15 cellular contexts compared by ENCODE assay signal in genomic region chr2:73956211-73956865, GRCh38. TPM values are rescaled to one million over a fixed set of nuclear protein-coding genes. Genes with fewer than 3 reads are reported as not detected.
DNase-seq lines count a peak whose midpoint lies in the region; ATAC-seq and TF ChIP-seq lines count a peak whose summit lies in the region.
"Had no signal": no experiment of that assay in that cellular context is flagged by ENCODE, and none has a peak within 500 bp of the region (broad histone marks: within the 10 kb centered on the region; RNA-seq: fewer than 3 reads in every experiment).

No MANE protein-coding gene starts in this region.

- peaks cover 72% of the 10 kb centered on the region for H3K36me3 ChIP-seq in CD4-positive, CD25-positive, alpha-beta regulatory T cell (ENCODE audit: control insufficient read depth, insufficient read depth, low read length)
- H3K36me3 ChIP-seq in mucosa of descending colon (ENCODE audit: low read depth) (no peaks in the 10 kb centered on the region), upper lobe of left lung (peaks cover 0 to 95% (median 37%) of the 10 kb centered on the region in 4 donors), H7 (replicated peaks; ENCODE audit: control insufficient read depth, insufficient read depth, low read length) (peaks cover 31% of the 10 kb centered on the region)

- no peak overlapping the region for H3K4me2 ChIP-seq in H9 (ENCODE audit: insufficient read depth, insufficient read length, low read length)

- H2BK20ac ChIP-seq in H9 (ENCODE audit: low read depth, low read length, poor library complexity, severe bottlenecking) = no peak overlapping the region

- no peak overlapping the region for H3T11ph ChIP-seq in H9 (ENCODE audit: low read length)

- no peak overlapping the region for H3K18ac ChIP-seq in H9 (ENCODE audit: insufficient read length, low read depth, low read length)

- H2BK12ac ChIP-seq in H9 (ENCODE audit: insufficient read length, low read depth, low read length) = no peak overlapping the region

- H2AFZ ChIP-seq in H9 (ENCODE audit: low read length) = no peak overlapping the region

- no peaks in the 10 kb centered on the region for H4K20me1 ChIP-seq in H9 (ENCODE audit: control insufficient read depth, insufficient read depth, insufficient read length)

- no peak overlapping the region for H3K23ac ChIP-seq in H9 (ENCODE audit: insufficient read length, low read depth, low read length)

- H3K4me3 Mint-ChIP-seq in CD4-positive, CD25-positive, alpha-beta regulatory T cell = no peak overlapping the region
- H3K4me3 Mint-ChIP-seq in H9 = no peak overlapping the region
- H3K4me3 Mint-ChIP-seq in central memory CD8-positive, alpha-beta T cell = no peak overlapping the region

- no peak overlapping the region for H4K8ac ChIP-seq in H9 (replicated peaks; ENCODE audit: insufficient read length, low read depth, low read length)

- H3K27me3 ChIP-seq in CD4-positive, CD25-positive, alpha-beta regulatory T cell (ENCODE audit: control insufficient read depth, insufficient read depth, low read length) = no peaks in the 10 kb centered on the region
- no peaks in the 10 kb centered on the region for H3K27me3 ChIP-seq in H9 (ENCODE audit: insufficient read depth, low read length)
- no peaks in the 10 kb centered on the region for H3K27me3 ChIP-seq in upper lobe of left lung
- no peaks in the 10 kb centered on the region for H3K27me3 ChIP-seq in H7 (ENCODE audit: control insufficient read depth, insufficient read depth, low read length)

- no peak overlapping the region for H2BK15ac ChIP-seq in H9 (ENCODE audit: low read depth, low read length)

- H3K14ac ChIP-seq in H9 (ENCODE audit: insufficient read depth, low read length) = no peak overlapping the region

- no peak overlapping the region for H4K5ac ChIP-seq in H9 (ENCODE audit: insufficient read length, low read depth, low read length)

- peak overlapping the region; percentile 12 to 87 (median 45) for H3K27ac Mint-ChIP-seq in CD4-positive, CD25-positive, alpha-beta regulatory T cell
- H3K27ac Mint-ChIP-seq in H9 = peak overlapping the region in 2 of 3 experiments; percentile 3 to 59; a peak in 2 of 7 replicates
- H3K27ac Mint-ChIP-seq in central memory CD8-positive, alpha-beta T cell (ENCODE audit: low read depth) = peak overlapping the region; percentile 83

- H3K4me3 ChIP-seq in CD4-positive, CD25-positive, alpha-beta regulatory T cell (ENCODE audit: low read depth, low read length) = no peak overlapping the region
- H3K4me3 ChIP-seq in mucosa of descending colon (no peak overlapping the region), upper lobe of left lung (no peak overlapping the region), H7 (ENCODE audit: insufficient read depth, low read depth, low read length) (no peak overlapping the region)
- H3K4me3 ChIP-seq: K562 had no signal

- peaks cover 66% of the 10 kb centered on the region for H3K36me3 Mint-ChIP-seq in CD4-positive, CD25-positive, alpha-beta regulatory T cell
- H3K36me3 Mint-ChIP-seq in H9 (ENCODE audit: insufficient read depth in 1 of 3, low read depth in 3 of 3) = peaks cover 41 to 68% (median 63%) of the 10 kb centered on the region in 3 experiments
- H3K36me3 Mint-ChIP-seq in central memory CD8-positive, alpha-beta T cell (ENCODE audit: insufficient read depth) = peaks cover 54% of the 10 kb centered on the region

- no peaks in the 10 kb centered on the region for H3K9me3 ChIP-seq in CD4-positive, CD25-positive, alpha-beta regulatory T cell (ENCODE audit: control insufficient read depth in 2 of 2, low read length in 2 of 2)
- no peaks in the 10 kb centered on the region for H3K9me3 ChIP-seq in H9 (ENCODE audit: control insufficient read depth, low read depth, low read length)
- H3K9me3 ChIP-seq in mucosa of descending colon = no peaks in the 10 kb centered on the region
- H3K9me3 ChIP-seq in upper lobe of left lung = no peaks in the 10 kb centered on the region

- H2BK120ac ChIP-seq in H9 (ENCODE audit: low read depth, low read length, poor library complexity, severe bottlenecking) = no peak overlapping the region

- no peaks in the 10 kb centered on the region for H3K4me1 ChIP-seq in CD4-positive, CD25-positive, alpha-beta regulatory T cell (ENCODE audit: control insufficient read depth, insufficient read depth, low read length, poor library complexity, severe bottlenecking)
- H3K4me1 ChIP-seq in H9 (ENCODE audit: insufficient read depth, low read length) (no peaks in the 10 kb centered on the region), mucosa of descending colon (ENCODE audit: low read depth) (no peaks in the 10 kb centered on the region), upper lobe of left lung (peaks cover 4 to 16% (median 14%) of the 10 kb centered on the region in 4 donors)

- H3K27me3 Mint-ChIP-seq in CD4-positive, CD25-positive, alpha-beta regulatory T cell = no peaks in the 10 kb centered on the region
- no peaks in the 10 kb centered on the region for H3K27me3 Mint-ChIP-seq in H9 (ENCODE audit: low read depth)
- no peaks in the 10 kb centered on the region for H3K27me3 Mint-ChIP-seq in central memory CD8-positive, alpha-beta T cell

- H3K9me3 Mint-ChIP-seq in CD4-positive, CD25-positive, alpha-beta regulatory T cell = no peaks in the 10 kb centered on the region
- no peaks in the 10 kb centered on the region for H3K9me3 Mint-ChIP-seq in H9
- H3K9me3 Mint-ChIP-seq in central memory CD8-positive, alpha-beta T cell = no peaks in the 10 kb centered on the region

- no peaks in the 10 kb centered on the region for H3K23me2 ChIP-seq in H9 (ENCODE audit: insufficient read length, low read depth, low read length, poor library complexity, severe bottlenecking)

- TF ChIP-seq POLR2A in upper lobe of left lung (IDR thresholded peaks at IDR 0.05) = no peak

- TF ChIP-seq EP300 in upper lobe of left lung (IDR thresholded peaks at IDR 0.05) = no peak

- H2BK5ac ChIP-seq in H9 (ENCODE audit: insufficient read length, low read length) = no peak overlapping the region

- H3K4me1 Mint-ChIP-seq in CD4-positive, CD25-positive, alpha-beta regulatory T cell = peaks cover 9 to 34% (median 22%) of the 10 kb centered on the region in 4 donors
- H3K4me1 Mint-ChIP-seq in H9 = no peaks in the 10 kb centered on the region
- H3K4me1 Mint-ChIP-seq in central memory CD8-positive, alpha-beta T cell = peaks cover 14% of the 10 kb centered on the region

- H3K4ac ChIP-seq in H9 (ENCODE audit: low read depth, low read length) = no peak overlapping the region

- 0 out of 3 replicates have a peak, but pooled peaks have one; percentile 19 for TF ChIP-seq CTCF in H9 (conservative IDR thresholded peaks at IDR 0.05)
- no peak for TF ChIP-seq CTCF in mucosa of descending colon (IDR thresholded peaks at IDR 0.05)
- TF ChIP-seq CTCF in upper lobe of left lung (IDR thresholded peaks at IDR 0.05) = no peak

- no peak overlapping the region for H3K56ac ChIP-seq in H9 (ENCODE audit: insufficient read length, low read depth, low read length)

- peaks cover 3% of the 10 kb centered on the region; the same call in 1 of the 2 replicates for H3K79me2 ChIP-seq in H9 (ENCODE audit: insufficient read depth, low read length)

- H3K9ac ChIP-seq in H9 (ENCODE audit: extremely low read depth, insufficient read length, low read length) = no peak overlapping the region

- WGBS in H9 (ENCODE audit: extremely low coverage, insufficient read length, low lambda C conversion rate) = no CpG with 5 or more reads among the region's 5 CpGs
- WGBS in upper lobe of left lung, 2 donors = 81 to 85% methylated on average over 5 of the region's 5 CpGs

- no peak overlapping the region for H2AK5ac ChIP-seq in H9 (ENCODE audit: insufficient read length, low read length)

- no peak overlapping the region for H4K91ac ChIP-seq in H9 (ENCODE audit: insufficient read length, low read depth, low read length)

- H3K79me1 ChIP-seq in H9 (ENCODE audit: insufficient read depth, low read depth, low read length, poor library complexity, severe bottlenecking) = peaks cover 3% of the 10 kb centered on the region

- intact Hi-C loops in mucosa of descending colon (cut with DNase I, micrococcal nuclease) = no loop called here

- no peak overlapping the region for H3K27ac ChIP-seq in CD4-positive, CD25-positive, alpha-beta regulatory T cell (ENCODE audit: insufficient read depth, low read length, poor library complexity, severe bottlenecking)
- H3K27ac ChIP-seq in H9 (ENCODE audit: insufficient read length, low read depth, low read length) (no peak overlapping the region), upper lobe of left lung (peak overlapping the region in 1 of 4 donors; percentile 12)

- no peak for DNase-seq in CD4-positive, CD25-positive, alpha-beta regulatory T cell
- no peak for DNase-seq in H9
- DNase-seq in central memory CD8-positive, alpha-beta T cell (ENCODE audit: low spot score in 2 of 2) = no peak
- DNase-seq in mucosa of descending colon = no peak
- no peak for DNase-seq in upper lobe of left lung
- DNase-seq in NCI-H1092 treated with DMSO at 0.1 percent for 48 hours (lab: John Stamatoyannopoulos, UW) = no peak
- DNase-seq in SKM-1 (lab: John Stamatoyannopoulos, UW; ENCODE audit: unreplicated experiment) = no peak
- DNase-seq in H7 = no peak
- DNase-seq: ACHN, NCI-H1048, NCI-H1694, NCI-H2107, NCI-H345, PC-3 had no signal

- no peak for ATAC-seq in CD4-positive, CD25-positive, alpha-beta regulatory T cell (ENCODE audit: low read depth in 2 of 2)
- no peak for ATAC-seq in central memory CD8-positive, alpha-beta T cell (replicated peaks; ENCODE audit: extremely low read depth, poor library complexity, severe bottlenecking)
- peak; percentile 76 for ATAC-seq in mucosa of descending colon
- no peak for ATAC-seq in upper lobe of left lung (ENCODE audit: low FRiP score in 2 of 2)
- ATAC-seq: K562, PC-3 had no signal

RNA-seq across cellular contexts. Expression of gene TET3, which starts 28.4 kb away (rescaled TPM):
- 26.3 TPM for total RNA-seq in CD4-positive, CD25-positive, alpha-beta regulatory T cell
- under 1 TPM; 0.22 to 0.30 (median 0.26) TPM for polyA plus RNA-seq in CD4-positive, CD25-positive, alpha-beta regulatory T cell
- total RNA-seq in H9 (2021) (21.8 and 24.7 TPM in 2 replicates), mucosa of descending colon (10 to 100 TPM; 16.6 to 28.7 (median 21.9) TPM), upper lobe of left lung (10 to 100 TPM; 17.3 to 53.4 (median 23.6) TPM)
- 7.2 and 7.3 TPM in 2 replicates for total RNA-seq in H7 (2014; rRNA removed; shearing (Covaris generic))

RNA-seq across cellular contexts. Expression of gene DGUOK, which starts 29.7 kb away (rescaled TPM):
- 43.5 TPM for total RNA-seq in CD4-positive, CD25-positive, alpha-beta regulatory T cell
- 100 to 1,000 TPM; 182 to 226 (median 205) TPM for polyA plus RNA-seq in CD4-positive, CD25-positive, alpha-beta regulatory T cell
- 95.0 and 98.5 TPM in 2 replicates for total RNA-seq in H9 (2021)
- total RNA-seq in mucosa of descending colon = 10 to 100 TPM; 36.5 to 61.3 (median 57.8) TPM
- 10 to 100 TPM; 25.1 to 38.5 (median 34.9) TPM for total RNA-seq in upper lobe of left lung
- 80.7 and 82.9 TPM in 2 replicates for total RNA-seq in H7 (2014; rRNA removed; shearing (Covaris generic))

Comparison
In these comparisons a context has a peak if more than half of its experiments do, and no peak if none do; other contexts are left out.
1. H3K27ac Mint-ChIP-seq: peak in every context shown above with its lines; median percentile 83 in central memory CD8-positive, alpha-beta T cell; 45 in CD4-positive, CD25-positive, alpha-beta regulatory T cell; 31 in H9.